ENCODE assay signal across 15 cellular contexts in the genomic region with DNA sequence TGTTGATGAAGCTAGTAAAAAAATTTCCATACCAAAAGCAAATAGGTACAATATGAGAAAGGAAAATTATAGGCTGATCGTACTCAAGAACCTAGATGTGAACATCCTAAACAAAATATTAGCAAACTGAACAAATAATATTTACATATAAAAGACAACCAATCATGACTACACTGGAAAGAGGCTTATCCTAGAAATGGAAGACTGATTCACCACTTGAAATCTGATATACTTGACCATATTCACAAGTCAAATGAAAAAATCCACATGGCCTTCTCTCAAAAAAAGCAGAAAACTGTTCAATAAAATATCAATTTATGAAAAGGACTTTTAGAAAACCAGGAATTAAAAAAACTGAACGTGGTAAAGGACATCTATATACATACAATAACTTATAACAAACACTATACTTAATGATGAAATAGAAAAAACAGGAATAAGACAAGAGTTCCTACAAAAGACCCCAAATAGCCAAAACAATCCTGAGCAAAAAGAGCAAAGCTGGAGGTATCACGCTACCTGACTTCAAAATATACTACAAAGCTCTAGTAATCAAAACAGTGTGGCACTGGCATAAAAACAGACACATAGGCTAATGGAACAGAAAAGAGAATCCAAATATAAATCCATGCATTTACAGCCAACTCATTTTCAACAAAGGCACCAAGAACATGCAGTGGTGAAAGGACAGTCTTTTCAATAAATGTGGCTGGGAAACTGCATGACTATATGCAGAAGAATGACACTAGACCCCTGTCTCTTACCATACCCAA. TPM values are rescaled to one million over a fixed set of nuclear protein-coding genes. Genes with fewer than 3 reads are reported as not detected.
A peak's percentile ranks its signal among the peaks of the same experiment; 100 is the strongest.
DNase-seq lines count a peak whose midpoint lies in the region; ATAC-seq and TF ChIP-seq lines count a peak whose summit lies in the region.
"Had no signal": no experiment of that assay in that cellular context is flagged by ENCODE, and none has a peak within 500 bp of the region (broad histone marks: within the 10 kb centered on the region; RNA-seq: fewer than 3 reads in every experiment).

No MANE protein-coding gene starts in this region.

- TF ChIP-seq CTCF in SK-N-SH (IDR thresholded peaks at IDR 0.05) = no peak
- no peak for TF ChIP-seq CTCF in PC-3 (conservative IDR thresholded peaks at IDR 0.05; ENCODE audit: low read depth, low read length)

- DNase-seq in SK-N-SH (no peak), PC-3 (peak; percentile 16), fibroblast of peridontal ligament (ENCODE audit: extremely low read depth) (peak; percentile 23), NCI-H510A (lab: John Stamatoyannopoulos, UW) (no peak), H4 (ENCODE audit: low spot score) (no peak)
- no peak for DNase-seq in stimulated activated naive CD8-positive, alpha-beta T cell treated with anti-CD3 and anti-CD28 coated beads, Interleukin-15, Interleukin-2, amounts not matched to agents 100 U/mL and 50 U/mL, for 24 hours
- DNase-seq: ACHN; Calu3; CD4-positive, CD25-positive, alpha-beta regulatory T cell; DMS 273 treated with DMSO at 0.1 percent for 48 hours had no signal

- POLR2A ChIA-PET in SK-N-SH (lab: Yijun Ruan, JAX) = no interaction called here
- POLR2A ChIA-PET in PC-3 (lab: Charles Lee; ENCODE audit: unreplicated experiment) = no interaction called here

- H3K36me3 ChIP-seq in SK-N-SH (replicated peaks in 1 of 2; ENCODE audit: control insufficient read depth in 1 of 2, insufficient read depth in 2 of 2, low read length in 1 of 2) (no peaks in the 10 kb centered on the region), PC-3 (ENCODE audit: low read depth, low read length) (no peaks in the 10 kb centered on the region)
- H3K36me3 ChIP-seq: BLaER1 treated with 17β-estradiol and CSF1 and Interleukin-3, amounts not matched to agents 10 nM and 100 nM had no signal

- no peak for TF ChIP-seq EP300 in SK-N-SH (IDR thresholded peaks at IDR 0.05; ENCODE audit: borderline replicate concordance in 1 of 2, low read depth in 1 of 2, low read length in 1 of 2)

- H3K9me3 ChIP-seq in SK-N-SH = peaks cover 10% of the 10 kb centered on the region
- no peaks in the 10 kb centered on the region for H3K9me3 ChIP-seq in PC-3 (ENCODE audit: low read length)

- H3K4me3 ChIP-seq in SK-N-SH (ENCODE audit: low read depth in 2 of 2, low read length in 1 of 2) (no peak overlapping the region), PC-3 (ENCODE audit: low read length) (no peak overlapping the region)
- H3K4me3 ChIP-seq: BLaER1 treated with 17β-estradiol and CSF1 and Interleukin-3, amounts not matched to agents 10 nM and 100 nM had no signal

- H4K20me1 ChIP-seq in SK-N-SH (ENCODE audit: insufficient read depth) = no peaks in the 10 kb centered on the region
- H4K20me1 ChIP-seq in PC-3 (ENCODE audit: low read length) = no peaks in the 10 kb centered on the region
- H4K20me1 ChIP-seq: BLaER1 treated with 17β-estradiol and CSF1 and Interleukin-3, amounts not matched to agents 10 nM and 100 nM had no signal

- H3K9me2 ChIP-seq in SK-N-SH (no peaks in the 10 kb centered on the region), PC-3 (replicated peaks; ENCODE audit: low read length) (no peaks in the 10 kb centered on the region)

- H3K4me1 ChIP-seq in SK-N-SH (ENCODE audit: control insufficient read depth in 1 of 2, insufficient read depth in 2 of 2, low read depth in 1 of 2, low read length in 1 of 2) = peaks cover 0 to 6% of the 10 kb centered on the region in 2 experiments; a peak in 1 of 4 replicates
- peaks cover 16% of the 10 kb centered on the region for H3K4me1 ChIP-seq in PC-3 (ENCODE audit: insufficient read depth, low read length)

- ATAC-seq in SK-N-SH treated with all-trans-retinoic acid at 6 μM for 48 hours (no peak), PC-3 (peak; percentile 16; the same call in 1 of the 2 replicates)
- ATAC-seq in stimulated activated naive CD8-positive, alpha-beta T cell treated with anti-CD3 and anti-CD28 coated beads, Interleukin-15, Interleukin-2, amounts not matched to agents 100 U/mL and 50 U/mL, for 24 hours = no peak

- H3K9ac ChIP-seq in SK-N-SH = no peak overlapping the region
- H3K9ac ChIP-seq in PC-3 (ENCODE audit: low read length) = no peak overlapping the region
- H3K9ac ChIP-seq: BLaER1 treated with 17β-estradiol and CSF1 and Interleukin-3, amounts not matched to agents 10 nM and 100 nM had no signal

- no TSS peak for BruUV-seq in PC-3 (replicated peaks; lab: Mats Ljungman, UMichigan)

- intact Hi-C loops in PC-3 (cut with micrococcal nuclease) = loop anchor here (10.0 kb wide), 1 partner anchor 63 kb away; no protein-coding TSS in a partner anchor

- H2AFZ ChIP-seq in SK-N-SH (ENCODE audit: low read depth) (no peak overlapping the region), PC-3 (ENCODE audit: low read length) (no peak overlapping the region)

- no peak overlapping the region for H3K4me2 ChIP-seq in SK-N-SH
- H3K4me2 ChIP-seq in PC-3 (ENCODE audit: low read length) = no peak overlapping the region
- H3K4me2 ChIP-seq: BLaER1 treated with 17β-estradiol and CSF1 and Interleukin-3, amounts not matched to agents 10 nM and 100 nM had no signal

- H3K27me3 ChIP-seq in SK-N-SH (ENCODE audit: insufficient read depth) (no peaks in the 10 kb centered on the region), PC-3 (ENCODE audit: low read length) (no peaks in the 10 kb centered on the region)
- H3K27me3 ChIP-seq: BLaER1 treated with 17β-estradiol and CSF1 and Interleukin-3, amounts not matched to agents 10 nM and 100 nM had no signal

- no peaks in the 10 kb centered on the region for H3F3A ChIP-seq in SK-N-SH (replicated peaks; ENCODE audit: insufficient read depth)
- no peaks in the 10 kb centered on the region for H3F3A ChIP-seq in PC-3 (ENCODE audit: low read length, unreplicated experiment)

- CTCF ChIA-PET in SK-N-SH (lab: Yijun Ruan, JAX) = interaction anchor here (1.1 to 1.5 kb wide), 2 partner anchors 23 to 496 kb away, joined by 3 to 4 read pairs; no protein-coding TSS in a partner anchor
- CTCF ChIA-PET in PC-3 (lab: Charles Lee) = no interaction called here

- WGBS in SK-N-SH (ENCODE audit: low lambda C conversion rate) = 55% methylated on average over 3 of the region's 3 CpGs

- H3K79me2 ChIP-seq in SK-N-SH (ENCODE audit: insufficient read depth) (no peaks in the 10 kb centered on the region), PC-3 (ENCODE audit: low read length) (no peaks in the 10 kb centered on the region)

- TF ChIP-seq RAD21 in SK-N-SH (IDR thresholded peaks at IDR 0.05; ENCODE audit: low read length) = no peak

- no peak overlapping the region for H3K27ac ChIP-seq in SK-N-SH (ENCODE audit: low read depth in 2 of 2, low read length in 1 of 2)
- H3K27ac ChIP-seq in PC-3 (ENCODE audit: low read length) = no peak overlapping the region
- H3K27ac ChIP-seq: 22Rv1; BLaER1 treated with 17β-estradiol and CSF1 and Interleukin-3, amounts not matched to agents 10 nM and 100 nM had no signal

TF ChIP-seq in SK-N-SH treated with all-trans-retinoic acid at 6 μM for 48 hours, 23 proteins besides CTCF, POLR2A, EP300 and RAD21 (continues in another document):
- TF ChIP-seq ZNF70 (CRISPR knock-in tag; IDR thresholded peaks at IDR 0.05) = 0 out of 2 replicates have a peak, but pooled peaks have one; percentile 9
- TF ChIP-seq CREB5 (CRISPR knock-in tag; IDR thresholded peaks at IDR 0.05; ENCODE audit: low read depth) = no peak
- 0 out of 2 replicates have a peak, but pooled peaks have one; percentile 17 for TF ChIP-seq SNAI2 (CRISPR knock-in tag; IDR thresholded peaks at IDR 0.05)

TF ChIP-seq in SK-N-SH, 30 proteins besides CTCF, POLR2A, EP300 and RAD21:
- TF ChIP-seq TEAD4 (IDR thresholded peaks at IDR 0.05; ENCODE audit: borderline replicate concordance, insufficient read depth) (no peak), RCOR1 (IDR thresholded peaks at IDR 0.05; ENCODE audit: low read length) (no peak), NFIC (IDR thresholded peaks at IDR 0.05; ENCODE audit: borderline replicate concordance) (no peak), GATA2 (CRISPR knock-in tag; IDR thresholded peaks at IDR 0.05) (no peak), TCF12 (IDR thresholded peaks at IDR 0.05) (no peak)
- TF ChIP-seq, protein P1, sequence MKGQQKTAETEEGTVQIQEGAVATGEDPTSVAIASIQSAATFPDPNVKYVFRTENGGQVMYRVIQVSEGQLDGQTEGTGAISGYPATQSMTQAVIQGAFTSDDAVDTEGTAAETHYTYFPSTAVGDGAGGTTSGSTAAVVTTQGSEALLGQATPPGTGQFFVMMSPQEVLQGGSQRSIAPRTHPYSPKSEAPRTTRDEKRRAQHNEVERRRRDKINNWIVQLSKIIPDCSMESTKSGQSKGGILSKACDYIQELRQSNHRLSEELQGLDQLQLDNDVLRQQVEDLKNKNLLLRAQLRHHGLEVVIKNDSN (IDR thresholded peaks at IDR 0.05; ENCODE audit: borderline replicate concordance, low read depth) = no peak
TF ChIP-seq in SK-N-SH: peak in this region for 0.

RNA-seq across cellular contexts. Expression of gene FAM180A, which starts 29.2 kb away (rescaled TPM):
- polyA plus RNA-seq in SK-N-SH (2012; rRNA removed) = 0.08 and 0.10 TPM in 2 replicates
- polyA plus RNA-seq in SK-N-SH (2012; cell fraction: cytosol; rRNA removed) = 0.04 and 0.09 TPM in 2 replicates
- polyA plus RNA-seq in SK-N-SH (2012; cell fraction: nucleus; rRNA removed) = 0.08 and 0.12 TPM in 2 replicates
- not detected in 2 replicates for total RNA-seq in PC-3 (2014; rRNA removed)
- total RNA-seq in H4 (2014; rRNA removed; shearing (Covaris generic)) = 0.35 TPM in 1 of 2 replicates, not detected in the other
- total RNA-seq: Calu3; CD4-positive, CD25-positive, alpha-beta regulatory T cell; Daoy; HT1080 had no signal
- polyA plus RNA-seq: CD4-positive, CD25-positive, alpha-beta regulatory T cell had no signal

RNA-seq across cellular contexts. Expression of gene SLC13A4, which starts 49.8 kb away (rescaled TPM):
- polyA plus RNA-seq in SK-N-SH (2012; rRNA removed) = 0.23 and 0.30 TPM in 2 replicates
- 0.12 and 0.28 TPM in 2 replicates for polyA plus RNA-seq in SK-N-SH (2012; cell fraction: cytosol; rRNA removed)
- polyA plus RNA-seq in SK-N-SH (2012; cell fraction: nucleus; rRNA removed) = 0.26 TPM in 2 replicates
- total RNA-seq in PC-3 (2014; rRNA removed) = not detected in 2 replicates
- not detected in 2 replicates for total RNA-seq in H4 (2014; rRNA removed; shearing (Covaris generic))
- total RNA-seq: Calu3; CD4-positive, CD25-positive, alpha-beta regulatory T cell; Daoy; HT1080 had no signal

Comparison
In these comparisons a context has a peak if more than half of its experiments do, and no peak if none do; other contexts are left out.
1. DNase-seq: peak in PC-3 (single experiment) and fibroblast of peridontal ligament (single experiment); none in SK-N-SH (single experiment), NCI-H510A (single experiment), H4 (single experiment) and stimulated activated naive CD8-positive, alpha-beta T cell treated with anti-CD3 and anti-CD28 coated beads, Interleukin-15, Interleukin-2, amounts not matched to agents 100 U/mL and 50 U/mL, for 24 hours (single experiment).